Comparison of ENCODE assay signal across 8 cellular contexts in the genomic region with DNA sequence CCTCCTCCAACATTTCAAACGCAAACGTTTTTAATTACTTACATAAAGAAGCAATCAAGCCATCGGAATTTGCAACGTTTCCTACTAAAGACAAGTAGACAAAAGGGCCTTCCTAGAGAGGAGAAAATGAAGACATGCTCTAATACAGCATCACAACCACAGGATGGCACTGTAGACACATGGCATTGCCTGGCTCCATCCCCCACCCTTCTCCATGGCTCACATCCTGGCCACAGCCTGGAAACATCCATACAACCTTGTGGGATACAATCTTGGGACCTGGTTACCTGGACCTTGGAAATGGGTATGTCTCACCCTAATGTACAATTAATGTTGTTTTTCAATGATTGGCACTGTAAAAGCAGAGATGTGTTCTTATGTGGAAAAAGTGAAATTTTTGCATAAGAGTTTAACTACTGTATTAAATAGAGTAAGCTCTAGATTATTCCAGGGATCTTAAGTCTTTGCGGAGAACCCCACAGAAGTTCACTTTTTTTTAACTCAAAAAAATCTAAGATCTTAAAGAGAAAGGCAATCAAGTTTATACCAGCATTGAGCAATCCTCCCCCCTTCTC. TPM values are rescaled to one million over a fixed set of nuclear protein-coding genes. Genes with fewer than 3 reads are reported as not detected.
A peak's percentile ranks its signal among the peaks of the same experiment; 100 is the strongest.
DNase-seq lines count a peak whose midpoint lies in the region; TF ChIP-seq lines count a peak whose summit lies in the region.

No MANE protein-coding gene starts in this region.

- H3K9ac ChIP-seq in SU-DHL-6 (ENCODE audit: low read length) = no peak overlapping the region

- H3K4me2 ChIP-seq in SU-DHL-6 (ENCODE audit: low read depth, low read length, poor library complexity, severe bottlenecking) = no peak overlapping the region

- no peak overlapping the region for H3K27ac ChIP-seq in SU-DHL-6 (ENCODE audit: low read depth, low read length)

- DNase-seq in AG09319 (ENCODE audit: extremely low read depth, low read depth) (peak; percentile 37), MV-4-11 (lab: John Stamatoyannopoulos, UW) (peak; percentile 36), epidermal melanocyte (ENCODE audit: insufficient read length, low spot score) (peak; percentile 75), mucosa of gallbladder (ENCODE audit: low spot score) (peak; percentile 34)
- DNase-seq in activated T-cell treated with anti-CD3 and anti-CD28 coated beads, Interleukin-2, amount 50 U/mL, for 48 hours = no peak
- DNase-seq in effector CD8-positive, alpha-beta T cell (lab: John Stamatoyannopoulos, UW) = no peak

- H3K4me3 ChIP-seq in SU-DHL-6 (ENCODE audit: insufficient read depth, low read length, poor library complexity, severe bottlenecking) = no peak overlapping the region

- no peaks in the 10 kb centered on the region for H3K79me2 ChIP-seq in SU-DHL-6 (ENCODE audit: insufficient read depth, low read length)

- H4K20me1 ChIP-seq in SU-DHL-6 (ENCODE audit: low read depth, low read length) = no peaks in the 10 kb centered on the region

- H3K9me2 ChIP-seq in SU-DHL-6 (replicated peaks; ENCODE audit: insufficient read depth, low read length) = no peaks in the 10 kb centered on the region

- no peaks in the 10 kb centered on the region for H3K36me3 ChIP-seq in SU-DHL-6 (ENCODE audit: low read length)

- H3F3A ChIP-seq in SU-DHL-6 (ENCODE audit: insufficient read depth) = no peaks in the 10 kb centered on the region

- no peak overlapping the region for H2AFZ ChIP-seq in SU-DHL-6 (ENCODE audit: low read depth, low read length, severe bottlenecking)

- no peaks in the 10 kb centered on the region for H3K27me3 ChIP-seq in SU-DHL-6 (ENCODE audit: low read length)

- TF ChIP-seq CTCF in AG09319 (IDR thresholded peaks at IDR 0.05; ENCODE audit: low read depth, low read length) = peak; percentile 69
- TF ChIP-seq CTCF in GM12873 (IDR thresholded peaks at IDR 0.05; ENCODE audit: insufficient read depth, low read depth, low read length, missing control alignments) = peak; percentile 63
- TF ChIP-seq CTCF in SU-DHL-6 (IDR thresholded peaks at IDR 0.05; ENCODE audit: insufficient read depth, low read length, poor library complexity, severe bottlenecking) = peak; percentile 73

- no peaks in the 10 kb centered on the region for H3K9me3 ChIP-seq in SU-DHL-6 (ENCODE audit: insufficient read depth, low read length)

RNA-seq across cellular contexts. Expression of a gene that starts 21.5 kb away (rescaled TPM):
- total RNA-seq in mucosa of gallbladder = 34.1 TPM

RNA-seq across cellular contexts. Expression of a gene that starts 41.5 kb away (rescaled TPM):
- total RNA-seq in mucosa of gallbladder = 2.8 TPM

Comparison
In these comparisons a context has a peak if more than half of its experiments do, and no peak if none do; other contexts are left out.
1. DNase-seq: peak in AG09319 (single experiment), MV-4-11 (single experiment), epidermal melanocyte (single experiment) and mucosa of gallbladder (single experiment); none in activated T-cell treated with anti-CD3 and anti-CD28 coated beads, Interleukin-2, amount 50 U/mL, for 48 hours (0 of 2) and effector CD8-positive, alpha-beta T cell (single experiment).
2. Peak in every context shown above with its lines, with median percentiles within 50 percentile points of each other: CTCF ChIP-seq.